Comparison of ENCODE assay signal across 8 cellular contexts in genomic region chr2:120442923-120443571, GRCh38.
A peak's percentile ranks its signal among the peaks of the same experiment; 100 is the strongest.
DNase-seq lines count a peak whose midpoint lies in the region; ATAC-seq and TF ChIP-seq lines count a peak whose summit lies in the region.

No MANE protein-coding gene starts in this region.

- peak; percentile 99 for ATAC-seq in left colon
- peak; percentile 71 for ATAC-seq in stimulated activated naive CD8-positive, alpha-beta T cell treated with anti-CD3 and anti-CD28 coated beads, Interleukin-15, amount 100 ng/mL, for 72 hours

- H3K4me3 ChIP-seq in WERI-Rb-1 (ENCODE audit: low read depth, low read length): no peak overlapping the region

- intact Hi-C loops in left colon (cut with DNase I, micrococcal nuclease): no loop called here

- peaks cover 53% of the 10 kb centered on the region for H3K4me1 Mint-ChIP-seq in brain
- peaks cover 20% of the 10 kb centered on the region for H3K4me1 Mint-ChIP-seq in stimulated activated naive CD8-positive, alpha-beta T cell treated with anti-CD3 and anti-CD28 coated beads, Interleukin-15, amount 100 ng/mL, for 72 hours

- peak; percentile 47 for DNase-seq in NCI-H526 treated with DMSO at 0.1 percent for 48 hours (lab: John Stamatoyannopoulos, UW)
- peak; percentile 83 to 85 for DNase-seq in left colon
- peak; percentile 33 to 48 for DNase-seq in stimulated activated naive CD8-positive, alpha-beta T cell treated with anti-CD3 and anti-CD28 coated beads, Interleukin-15, amount 100 ng/mL, for 72 hours
- no peak for DNase-seq in WERI-Rb-1
- no peak for DNase-seq in DMS79 (lab: John Stamatoyannopoulos, UW)
- no peak for DNase-seq in NCI-H2107 (lab: John Stamatoyannopoulos, UW)
- no peak for DNase-seq in NCI-H524 treated with DMSO at 0.1 percent for 48 hours (lab: John Stamatoyannopoulos, UW)

- H3K9me3 ChIP-seq in WERI-Rb-1 (ENCODE audit: severe bottlenecking): no peaks in the 10 kb centered on the region

- no peak for TF ChIP-seq CTCF in brain (conservative IDR thresholded peaks at IDR 0.05)
- no peak for TF ChIP-seq CTCF in WERI-Rb-1 (IDR thresholded peaks at IDR 0.05; ENCODE audit: low read depth, low read length)

- H3K36me3 Mint-ChIP-seq in brain: no peaks in the 10 kb centered on the region

- H3K27me3 ChIP-seq in WERI-Rb-1 (ENCODE audit: insufficient read depth, low read depth, severe bottlenecking): no peaks in the 10 kb centered on the region

- no peaks in the 10 kb centered on the region for H3K36me3 ChIP-seq in WERI-Rb-1

- H3K27me3 Mint-ChIP-seq in brain: peaks cover 28% of the 10 kb centered on the region
- peaks cover 69% of the 10 kb centered on the region for H3K27me3 Mint-ChIP-seq in stimulated activated naive CD8-positive, alpha-beta T cell treated with anti-CD3 and anti-CD28 coated beads, Interleukin-15, amount 100 ng/mL, for 72 hours

- peak overlapping the region in 4 of 5 experiments; percentile 59 to 80 (median 70) for H3K4me3 Mint-ChIP-seq in brain
- peak overlapping the region; percentile 69 to 75 for H3K4me3 Mint-ChIP-seq in stimulated activated naive CD8-positive, alpha-beta T cell treated with anti-CD3 and anti-CD28 coated beads, Interleukin-15, amount 100 ng/mL, for 72 hours

- no peak overlapping the region for H3K27ac ChIP-seq in WERI-Rb-1

- peaks cover 0 to 4% (median 3%) of the 10 kb centered on the region in 5 experiments for H3K9me3 Mint-ChIP-seq in brain
- no peaks in the 10 kb centered on the region for H3K9me3 Mint-ChIP-seq in stimulated activated naive CD8-positive, alpha-beta T cell treated with anti-CD3 and anti-CD28 coated beads, Interleukin-15, amount 100 ng/mL, for 72 hours

- H3K27ac Mint-ChIP-seq in brain: peak overlapping the region in 2 of 5 experiments; percentile 32 to 52
- no peak overlapping the region for H3K27ac Mint-ChIP-seq in stimulated activated naive CD8-positive, alpha-beta T cell treated with anti-CD3 and anti-CD28 coated beads, Interleukin-15, amount 100 ng/mL, for 72 hours

Comparison
In these comparisons a context has a peak if more than half of its experiments do, and no peak if none do; other contexts are left out.
1. DNase-seq: peak in NCI-H526 treated with DMSO at 0.1 percent for 48 hours (single experiment), left colon (2 of 2) and stimulated activated naive CD8-positive, alpha-beta T cell treated with anti-CD3 and anti-CD28 coated beads, Interleukin-15, amount 100 ng/mL, for 72 hours (2 of 2); none in WERI-Rb-1 (single experiment), DMS79 (single experiment), NCI-H2107 (single experiment) and NCI-H524 treated with DMSO at 0.1 percent for 48 hours (single experiment).